1 cellular context compared by ENCODE assay signal in the genomic region with DNA sequence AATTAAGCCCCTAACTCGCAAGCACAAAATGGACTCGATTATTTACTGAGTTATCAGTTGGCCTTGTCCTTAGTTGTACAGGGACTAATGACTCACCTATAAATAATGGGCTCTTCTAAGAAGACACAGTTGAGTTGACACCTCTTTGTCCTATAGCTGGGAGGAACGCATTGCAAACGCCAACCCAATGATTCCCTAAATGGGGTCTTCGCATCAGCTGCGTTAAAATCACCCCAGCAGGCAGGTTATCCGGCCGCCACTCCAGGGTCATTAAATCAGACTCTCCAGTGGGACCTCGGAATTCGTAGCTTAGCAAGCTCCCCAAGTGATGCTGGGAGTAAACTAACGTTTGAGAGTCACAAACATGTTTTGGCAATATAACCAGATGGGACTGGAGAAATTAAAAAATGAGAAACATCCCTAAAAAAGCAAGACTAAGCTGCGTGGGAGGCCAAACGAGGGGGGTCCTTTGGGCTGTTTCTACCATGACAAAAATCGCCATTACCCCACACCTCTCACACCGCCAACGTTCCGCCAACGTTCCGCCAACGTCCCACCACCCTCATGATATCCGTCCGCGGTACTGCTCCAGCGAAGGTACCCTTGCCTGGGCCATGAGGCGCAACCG.
TF ChIP-seq lines count a peak whose summit lies in the region.

No MANE protein-coding gene starts in this region.

TF ChIP-seq in K562, 482 proteins besides CTCF, POLR2A, EP300 and RAD21 (continues in another document):
- TF ChIP-seq, protein P1, sequence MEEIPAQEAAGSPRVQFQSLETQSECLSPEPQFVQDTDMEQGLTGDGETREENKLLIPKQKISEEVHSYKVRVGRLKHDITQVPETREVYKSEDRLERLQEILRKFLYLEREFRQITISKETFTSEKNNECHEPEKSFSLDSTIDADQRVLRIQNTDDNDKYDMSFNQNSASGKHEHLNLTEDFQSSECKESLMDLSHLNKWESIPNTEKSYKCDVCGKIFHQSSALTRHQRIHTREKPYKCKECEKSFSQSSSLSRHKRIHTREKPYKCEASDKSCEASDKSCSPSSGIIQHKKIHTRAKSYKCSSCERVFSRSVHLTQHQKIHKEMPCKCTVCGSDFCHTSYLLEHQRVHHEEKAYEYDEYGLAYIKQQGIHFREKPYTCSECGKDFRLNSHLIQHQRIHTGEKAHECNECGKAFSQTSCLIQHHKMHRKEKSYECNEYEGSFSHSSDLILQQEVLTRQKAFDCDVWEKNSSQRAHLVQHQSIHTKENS (CRISPR knock-in tag; IDR thresholded peaks at IDR 0.05): no peak
- no peak for TF ChIP-seq MTA2 (IDR thresholded peaks at IDR 0.05; ENCODE audit: low read depth)
- TF ChIP-seq, protein P2, sequence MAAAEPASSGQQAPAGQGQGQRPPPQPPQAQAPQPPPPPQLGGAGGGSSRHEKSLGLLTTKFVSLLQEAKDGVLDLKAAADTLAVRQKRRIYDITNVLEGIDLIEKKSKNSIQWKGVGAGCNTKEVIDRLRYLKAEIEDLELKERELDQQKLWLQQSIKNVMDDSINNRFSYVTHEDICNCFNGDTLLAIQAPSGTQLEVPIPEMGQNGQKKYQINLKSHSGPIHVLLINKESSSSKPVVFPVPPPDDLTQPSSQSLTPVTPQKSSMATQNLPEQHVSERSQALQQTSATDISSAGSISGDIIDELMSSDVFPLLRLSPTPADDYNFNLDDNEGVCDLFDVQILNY (CRISPR knock-in tag; IDR thresholded peaks at IDR 0.05): peak; percentile 93; the same call in 1 of the 2 replicates
- TF ChIP-seq, protein P3, sequence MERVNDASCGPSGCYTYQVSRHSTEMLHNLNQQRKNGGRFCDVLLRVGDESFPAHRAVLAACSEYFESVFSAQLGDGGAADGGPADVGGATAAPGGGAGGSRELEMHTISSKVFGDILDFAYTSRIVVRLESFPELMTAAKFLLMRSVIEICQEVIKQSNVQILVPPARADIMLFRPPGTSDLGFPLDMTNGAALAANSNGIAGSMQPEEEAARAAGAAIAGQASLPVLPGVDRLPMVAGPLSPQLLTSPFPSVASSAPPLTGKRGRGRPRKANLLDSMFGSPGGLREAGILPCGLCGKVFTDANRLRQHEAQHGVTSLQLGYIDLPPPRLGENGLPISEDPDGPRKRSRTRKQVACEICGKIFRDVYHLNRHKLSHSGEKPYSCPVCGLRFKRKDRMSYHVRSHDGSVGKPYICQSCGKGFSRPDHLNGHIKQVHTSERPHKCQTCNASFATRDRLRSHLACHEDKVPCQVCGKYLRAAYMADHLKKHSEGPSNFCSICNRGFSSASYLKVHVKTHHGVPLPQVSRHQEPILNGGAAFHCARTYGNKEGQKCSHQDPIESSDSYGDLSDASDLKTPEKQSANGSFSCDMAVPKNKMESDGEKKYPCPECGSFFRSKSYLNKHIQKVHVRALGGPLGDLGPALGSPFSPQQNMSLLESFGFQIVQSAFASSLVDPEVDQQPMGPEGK (CRISPR knock-in tag; IDR thresholded peaks at IDR 0.05; ENCODE audit: borderline replicate concordance): no peak
- TF ChIP-seq, protein P4, sequence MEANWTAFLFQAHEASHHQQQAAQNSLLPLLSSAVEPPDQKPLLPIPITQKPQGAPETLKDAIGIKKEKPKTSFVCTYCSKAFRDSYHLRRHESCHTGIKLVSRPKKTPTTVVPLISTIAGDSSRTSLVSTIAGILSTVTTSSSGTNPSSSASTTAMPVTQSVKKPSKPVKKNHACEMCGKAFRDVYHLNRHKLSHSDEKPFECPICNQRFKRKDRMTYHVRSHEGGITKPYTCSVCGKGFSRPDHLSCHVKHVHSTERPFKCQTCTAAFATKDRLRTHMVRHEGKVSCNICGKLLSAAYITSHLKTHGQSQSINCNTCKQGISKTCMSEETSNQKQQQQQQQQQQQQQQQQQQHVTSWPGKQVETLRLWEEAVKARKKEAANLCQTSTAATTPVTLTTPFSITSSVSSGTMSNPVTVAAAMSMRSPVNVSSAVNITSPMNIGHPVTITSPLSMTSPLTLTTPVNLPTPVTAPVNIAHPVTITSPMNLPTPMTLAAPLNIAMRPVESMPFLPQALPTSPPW (CRISPR knock-in tag; IDR thresholded peaks at IDR 0.05): peak; percentile 58; the same call in 1 of the 2 replicates
- no peak for TF ChIP-seq NRF1 (conservative IDR thresholded peaks at IDR 0.05 in 1 of 2, IDR thresholded peaks at IDR 0.05 in 1 of 2)
- TF ChIP-seq GATA2 (CRISPR knock-in tag; IDR thresholded peaks at IDR 0.05): no peak
- peak in 1 of 2 experiments; percentile 14; a peak in 1 of 4 replicates for TF ChIP-seq SIN3A (IDR thresholded peaks at IDR 0.05; ENCODE audit: borderline replicate concordance in 2 of 2, control insufficient read depth in 1 of 2, low read depth in 2 of 2, low read length in 2 of 2)
- TF ChIP-seq SMARCC2 (IDR thresholded peaks at IDR 0.05; ENCODE audit: low read depth): peak; percentile 14; the same call in 1 of the 2 replicates
- TF ChIP-seq ZNF3 (CRISPR knock-in tag; IDR thresholded peaks at IDR 0.05): no peak
- TF ChIP-seq, protein P5, sequence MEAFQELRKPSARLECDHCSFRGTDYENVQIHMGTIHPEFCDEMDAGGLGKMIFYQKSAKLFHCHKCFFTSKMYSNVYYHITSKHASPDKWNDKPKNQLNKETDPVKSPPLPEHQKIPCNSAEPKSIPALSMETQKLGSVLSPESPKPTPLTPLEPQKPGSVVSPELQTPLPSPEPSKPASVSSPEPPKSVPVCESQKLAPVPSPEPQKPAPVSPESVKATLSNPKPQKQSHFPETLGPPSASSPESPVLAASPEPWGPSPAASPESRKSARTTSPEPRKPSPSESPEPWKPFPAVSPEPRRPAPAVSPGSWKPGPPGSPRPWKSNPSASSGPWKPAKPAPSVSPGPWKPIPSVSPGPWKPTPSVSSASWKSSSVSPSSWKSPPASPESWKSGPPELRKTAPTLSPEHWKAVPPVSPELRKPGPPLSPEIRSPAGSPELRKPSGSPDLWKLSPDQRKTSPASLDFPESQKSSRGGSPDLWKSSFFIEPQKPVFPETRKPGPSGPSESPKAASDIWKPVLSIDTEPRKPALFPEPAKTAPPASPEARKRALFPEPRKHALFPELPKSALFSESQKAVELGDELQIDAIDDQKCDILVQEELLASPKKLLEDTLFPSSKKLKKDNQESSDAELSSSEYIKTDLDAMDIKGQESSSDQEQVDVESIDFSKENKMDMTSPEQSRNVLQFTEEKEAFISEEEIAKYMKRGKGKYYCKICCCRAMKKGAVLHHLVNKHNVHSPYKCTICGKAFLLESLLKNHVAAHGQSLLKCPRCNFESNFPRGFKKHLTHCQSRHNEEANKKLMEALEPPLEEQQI (IDR thresholded peaks at IDR 0.05): no peak; the same call in 1 of the 2 replicates
- TF ChIP-seq GTF2E2 (tag; IDR thresholded peaks at IDR 0.05): peak; percentile 51; the same call in 1 of the 2 replicates
- TF ChIP-seq NEUROD1 (IDR thresholded peaks at IDR 0.05; ENCODE audit: borderline replicate concordance, low read depth, low read length, partially characterized antibody): no peak
- TF ChIP-seq MXI1 (IDR thresholded peaks at IDR 0.05; ENCODE audit: low read depth, low read length): no peak
- TF ChIP-seq BRF1 (IDR thresholded peaks at IDR 0.05; ENCODE audit: borderline replicate concordance, extremely low read depth, insufficient read length): no peak
- TF ChIP-seq MCM5 (IDR thresholded peaks at IDR 0.05; ENCODE audit: low read depth): no peak
- TF ChIP-seq, protein P6, sequence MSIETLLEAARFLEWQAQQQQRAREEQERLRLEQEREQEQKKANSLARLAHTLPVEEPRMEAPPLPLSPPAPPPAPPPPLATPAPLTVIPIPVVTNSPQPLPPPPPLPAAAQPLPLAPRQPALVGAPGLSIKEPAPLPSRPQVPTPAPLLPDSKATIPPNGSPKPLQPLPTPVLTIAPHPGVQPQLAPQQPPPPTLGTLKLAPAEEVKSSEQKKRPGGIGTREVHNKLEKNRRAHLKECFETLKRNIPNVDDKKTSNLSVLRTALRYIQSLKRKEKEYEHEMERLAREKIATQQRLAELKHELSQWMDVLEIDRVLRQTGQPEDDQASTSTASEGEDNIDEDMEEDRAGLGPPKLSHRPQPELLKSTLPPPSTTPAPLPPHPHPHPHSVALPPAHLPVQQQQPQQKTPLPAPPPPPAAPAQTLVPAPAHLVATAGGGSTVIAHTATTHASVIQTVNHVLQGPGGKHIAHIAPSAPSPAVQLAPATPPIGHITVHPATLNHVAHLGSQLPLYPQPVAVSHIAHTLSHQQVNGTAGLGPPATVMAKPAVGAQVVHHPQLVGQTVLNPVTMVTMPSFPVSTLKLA (conservative IDR thresholded peaks at IDR 0.05): no peak
- no peak for TF ChIP-seq POLR2G (IDR thresholded peaks at IDR 0.05; ENCODE audit: low read depth, low read length)
- TF ChIP-seq EGR1 (conservative IDR thresholded peaks at IDR 0.05): peak; percentile 79
- no peak for TF ChIP-seq ZC3H8 (IDR thresholded peaks at IDR 0.05)
- TF ChIP-seq CSDE1 (IDR thresholded peaks at IDR 0.05): 0 out of 4 replicates have a peak, but pooled peaks of 1 of the 2 experiments have one; percentile 46
- TF ChIP-seq, protein P7, sequence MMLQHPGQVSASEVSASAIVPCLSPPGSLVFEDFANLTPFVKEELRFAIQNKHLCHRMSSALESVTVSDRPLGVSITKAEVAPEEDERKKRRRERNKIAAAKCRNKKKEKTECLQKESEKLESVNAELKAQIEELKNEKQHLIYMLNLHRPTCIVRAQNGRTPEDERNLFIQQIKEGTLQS (IDR thresholded peaks at IDR 0.05): peak; percentile 24; the same call in 1 of the 2 replicates
- TF ChIP-seq, protein P7 (CRISPR knock-in tag; conservative IDR thresholded peaks at IDR 0.05): no peak
- no peak for TF ChIP-seq GTF2F1 (IDR thresholded peaks at IDR 0.05; ENCODE audit: low read depth, low read length)
- no peak for TF ChIP-seq ZNF146 (CRISPR knock-in tag; IDR thresholded peaks at IDR 0.05; ENCODE audit: unreplicated experiment)
- no peak for TF ChIP-seq ZNF668 (CRISPR knock-in tag; IDR thresholded peaks at IDR 0.05)
- peak; percentile 49; the same call in 1 of the 2 replicates for TF ChIP-seq ARID1B (IDR thresholded peaks at IDR 0.05)
- TF ChIP-seq ARNT (IDR thresholded peaks at IDR 0.05): 0 out of 4 replicates have a peak, but pooled peaks of 1 of the 2 experiments have one; percentile 22
- TF ChIP-seq ZBTB17 (CRISPR knock-in tag; IDR thresholded peaks at IDR 0.05): no peak
- TF ChIP-seq TRIM28 (IDR thresholded peaks at IDR 0.05): 0 out of 2 replicates have a peak, but pooled peaks have one; percentile 69
- no peak for TF ChIP-seq ETV1 (tag; conservative IDR thresholded peaks at IDR 0.05; ENCODE audit: low read depth)
- 0 out of 2 replicates have a peak, but pooled peaks have one; percentile 24 for TF ChIP-seq KLF1 (tag; IDR thresholded peaks at IDR 0.05)
- TF ChIP-seq SREBF2 (CRISPR knock-in tag; IDR thresholded peaks at IDR 0.05): 0 out of 2 replicates have a peak, but pooled peaks have one; percentile 25
- no peak for TF ChIP-seq SMAD4 (CRISPR knock-in tag; conservative IDR thresholded peaks at IDR 0.05)
- TF ChIP-seq ZNF24 (IDR thresholded peaks at IDR 0.05): 0 out of 2 replicates have a peak, but pooled peaks have one; percentile 48
- TF ChIP-seq POU5F1 (IDR thresholded peaks at IDR 0.05; ENCODE audit: borderline replicate concordance, low read depth, low read length, partially characterized antibody): no peak
- no peak for TF ChIP-seq ZNF175 (CRISPR knock-in tag; IDR thresholded peaks at IDR 0.05; ENCODE audit: low read depth)
- no peak for TF ChIP-seq HDAC1 (IDR thresholded peaks at IDR 0.05)
- no peak for TF ChIP-seq CBX5 (IDR thresholded peaks at IDR 0.05; ENCODE audit: borderline replicate concordance, low read depth)
- 0 out of 2 replicates have a peak, but pooled peaks have one; percentile 4 for TF ChIP-seq ZNF766 (CRISPR knock-in tag; conservative IDR thresholded peaks at IDR 0.05)
- peak; percentile 79; the same call in 1 of the 2 replicates for TF ChIP-seq ILF3 (IDR thresholded peaks at IDR 0.05; ENCODE audit: borderline replicate concordance)
- no peak for TF ChIP-seq ZNF354B (CRISPR knock-in tag; IDR thresholded peaks at IDR 0.05)
- no peak for TF ChIP-seq NCOA6 (IDR thresholded peaks at IDR 0.05)
- 0 out of 2 replicates have a peak, but pooled peaks have one; percentile 77 for TF ChIP-seq BRD4 (IDR thresholded peaks at IDR 0.05)
- TF ChIP-seq COPS2 (conservative IDR thresholded peaks at IDR 0.05): no peak
- peak; percentile 58 for TF ChIP-seq MEIS2 (IDR thresholded peaks at IDR 0.05; ENCODE audit: partially characterized antibody)
- TF ChIP-seq RB1 (IDR thresholded peaks at IDR 0.05; ENCODE audit: low read depth): no peak
- no peak for TF ChIP-seq NBN (IDR thresholded peaks at IDR 0.05; ENCODE audit: low read depth)
- TF ChIP-seq, protein P8, sequence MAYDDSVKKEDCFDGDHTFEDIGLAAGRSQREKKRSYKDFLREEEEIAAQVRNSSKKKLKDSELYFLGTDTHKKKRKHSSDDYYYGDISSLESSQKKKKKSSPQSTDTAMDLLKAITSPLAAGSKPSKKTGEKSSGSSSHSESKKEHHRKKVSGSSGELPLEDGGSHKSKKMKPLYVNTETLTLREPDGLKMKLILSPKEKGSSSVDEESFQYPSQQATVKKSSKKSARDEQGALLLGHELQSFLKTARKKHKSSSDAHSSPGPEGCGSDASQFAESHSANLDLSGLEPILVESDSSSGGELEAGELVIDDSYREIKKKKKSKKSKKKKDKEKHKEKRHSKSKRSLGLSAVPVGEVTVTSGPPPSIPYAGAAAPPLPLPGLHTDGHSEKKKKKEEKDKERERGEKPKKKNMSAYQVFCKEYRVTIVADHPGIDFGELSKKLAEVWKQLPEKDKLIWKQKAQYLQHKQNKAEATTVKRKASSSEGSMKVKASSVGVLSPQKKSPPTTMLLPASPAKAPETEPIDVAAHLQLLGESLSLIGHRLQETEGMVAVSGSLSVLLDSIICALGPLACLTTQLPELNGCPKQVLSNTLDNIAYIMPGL (CRISPR knock-in tag; IDR thresholded peaks at IDR 0.05): 0 out of 2 replicates have a peak, but pooled peaks have one; percentile 69
- TF ChIP-seq CCAR2 (IDR thresholded peaks at IDR 0.05; ENCODE audit: low read depth, low read length): no peak
- TF ChIP-seq MYBL2 (IDR thresholded peaks at IDR 0.05; ENCODE audit: low read depth): 0 out of 2 replicates have a peak, but pooled peaks have one; percentile 55
- no peak for TF ChIP-seq MYBL2 (CRISPR knock-in tag; IDR thresholded peaks at IDR 0.05; ENCODE audit: borderline replicate concordance)
- TF ChIP-seq ETV6 (IDR thresholded peaks at IDR 0.05; ENCODE audit: borderline replicate concordance in 1 of 2, low read depth in 2 of 2, low read length in 1 of 2): no peak
- TF ChIP-seq ETV6 (CRISPR knock-in tag; IDR thresholded peaks at IDR 0.05; ENCODE audit: borderline replicate concordance): peak; percentile 9; the same call in 1 of the 2 replicates
- TF ChIP-seq, protein P9, sequence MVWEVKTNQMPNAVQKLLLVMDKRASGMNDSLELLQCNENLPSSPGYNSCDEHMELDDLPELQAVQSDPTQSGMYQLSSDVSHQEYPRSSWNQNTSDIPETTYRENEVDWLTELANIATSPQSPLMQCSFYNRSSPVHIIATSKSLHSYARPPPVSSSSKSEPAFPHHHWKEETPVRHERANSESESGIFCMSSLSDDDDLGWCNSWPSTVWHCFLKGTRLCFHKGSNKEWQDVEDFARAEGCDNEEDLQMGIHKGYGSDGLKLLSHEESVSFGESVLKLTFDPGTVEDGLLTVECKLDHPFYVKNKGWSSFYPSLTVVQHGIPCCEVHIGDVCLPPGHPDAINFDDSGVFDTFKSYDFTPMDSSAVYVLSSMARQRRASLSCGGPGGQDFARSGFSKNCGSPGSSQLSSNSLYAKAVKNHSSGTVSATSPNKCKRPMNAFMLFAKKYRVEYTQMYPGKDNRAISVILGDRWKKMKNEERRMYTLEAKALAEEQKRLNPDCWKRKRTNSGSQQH (CRISPR knock-in tag; IDR thresholded peaks at IDR 0.05): no peak
